2 cellular contexts compared by ENCODE assay signal in the genomic region with DNA sequence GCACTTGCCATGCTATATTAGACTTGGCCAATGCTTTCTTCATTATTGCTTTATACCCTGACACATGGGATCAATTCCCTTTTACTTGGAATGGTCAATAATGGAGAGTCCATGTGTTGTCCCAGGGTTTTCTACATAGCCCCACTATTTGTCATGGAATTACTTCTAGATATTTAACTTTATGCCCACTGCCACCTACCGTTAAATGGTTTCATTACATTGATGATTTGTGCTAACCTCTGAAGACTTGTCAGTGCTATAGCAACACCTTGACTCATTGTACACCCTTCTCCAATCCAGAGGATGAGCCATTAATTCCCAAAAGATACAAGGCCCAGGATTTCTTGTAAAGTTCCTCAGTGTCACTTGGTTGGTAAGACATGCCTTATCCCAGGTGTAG.
TF ChIP-seq lines count a peak whose summit lies in the region.

No MANE protein-coding gene starts in this region.

TF ChIP-seq in SK-N-SH, 30 proteins besides CTCF, POLR2A, EP300 and RAD21 (continued from another document):
- TF ChIP-seq, protein P1, sequence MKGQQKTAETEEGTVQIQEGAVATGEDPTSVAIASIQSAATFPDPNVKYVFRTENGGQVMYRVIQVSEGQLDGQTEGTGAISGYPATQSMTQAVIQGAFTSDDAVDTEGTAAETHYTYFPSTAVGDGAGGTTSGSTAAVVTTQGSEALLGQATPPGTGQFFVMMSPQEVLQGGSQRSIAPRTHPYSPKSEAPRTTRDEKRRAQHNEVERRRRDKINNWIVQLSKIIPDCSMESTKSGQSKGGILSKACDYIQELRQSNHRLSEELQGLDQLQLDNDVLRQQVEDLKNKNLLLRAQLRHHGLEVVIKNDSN (IDR thresholded peaks at IDR 0.05; ENCODE audit: borderline replicate concordance, low read depth): no peak
- TF ChIP-seq GABPA (IDR thresholded peaks at IDR 0.05; ENCODE audit: low read depth) (no peak), TEAD4 (IDR thresholded peaks at IDR 0.05; ENCODE audit: borderline replicate concordance, insufficient read depth) (no peak)
- TF ChIP-seq, protein P2, sequence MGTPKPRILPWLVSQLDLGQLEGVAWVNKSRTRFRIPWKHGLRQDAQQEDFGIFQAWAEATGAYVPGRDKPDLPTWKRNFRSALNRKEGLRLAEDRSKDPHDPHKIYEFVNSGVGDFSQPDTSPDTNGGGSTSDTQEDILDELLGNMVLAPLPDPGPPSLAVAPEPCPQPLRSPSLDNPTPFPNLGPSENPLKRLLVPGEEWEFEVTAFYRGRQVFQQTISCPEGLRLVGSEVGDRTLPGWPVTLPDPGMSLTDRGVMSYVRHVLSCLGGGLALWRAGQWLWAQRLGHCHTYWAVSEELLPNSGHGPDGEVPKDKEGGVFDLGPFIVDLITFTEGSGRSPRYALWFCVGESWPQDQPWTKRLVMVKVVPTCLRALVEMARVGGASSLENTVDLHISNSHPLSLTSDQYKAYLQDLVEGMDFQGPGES (IDR thresholded peaks at IDR 0.05; ENCODE audit: low read depth, low read length): no peak

TF ChIP-seq in SK-N-SH treated with all-trans-retinoic acid at 6 μM for 48 hours, 23 proteins besides CTCF, POLR2A, EP300 and RAD21 (continued from another document):
- TF ChIP-seq, protein P3, sequence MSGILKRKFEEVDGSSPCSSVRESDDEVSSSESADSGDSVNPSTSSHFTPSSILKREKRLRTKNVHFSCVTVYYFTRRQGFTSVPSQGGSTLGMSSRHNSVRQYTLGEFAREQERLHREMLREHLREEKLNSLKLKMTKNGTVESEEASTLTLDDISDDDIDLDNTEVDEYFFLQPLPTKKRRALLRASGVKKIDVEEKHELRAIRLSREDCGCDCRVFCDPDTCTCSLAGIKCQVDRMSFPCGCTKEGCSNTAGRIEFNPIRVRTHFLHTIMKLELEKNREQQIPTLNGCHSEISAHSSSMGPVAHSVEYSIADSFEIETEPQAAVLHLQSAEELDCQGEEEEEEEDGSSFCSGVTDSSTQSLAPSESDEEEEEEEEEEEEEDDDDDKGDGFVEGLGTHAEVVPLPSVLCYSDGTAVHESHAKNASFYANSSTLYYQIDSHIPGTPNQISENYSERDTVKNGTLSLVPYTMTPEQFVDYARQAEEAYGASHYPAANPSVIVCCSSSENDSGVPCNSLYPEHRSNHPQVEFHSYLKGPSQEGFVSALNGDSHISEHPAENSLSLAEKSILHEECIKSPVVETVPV (CRISPR knock-in tag; IDR thresholded peaks at IDR 0.05): no peak
- no peak for TF ChIP-seq PPARA (CRISPR knock-in tag; IDR thresholded peaks at IDR 0.05; ENCODE audit: borderline replicate concordance)
- TF ChIP-seq SNAI2 (CRISPR knock-in tag; IDR thresholded peaks at IDR 0.05): no peak
- TF ChIP-seq ZNF8 (CRISPR knock-in tag; IDR thresholded peaks at IDR 0.05): no peak
- TF ChIP-seq ZNF70 (CRISPR knock-in tag; IDR thresholded peaks at IDR 0.05): no peak
- TF ChIP-seq, protein P4, sequence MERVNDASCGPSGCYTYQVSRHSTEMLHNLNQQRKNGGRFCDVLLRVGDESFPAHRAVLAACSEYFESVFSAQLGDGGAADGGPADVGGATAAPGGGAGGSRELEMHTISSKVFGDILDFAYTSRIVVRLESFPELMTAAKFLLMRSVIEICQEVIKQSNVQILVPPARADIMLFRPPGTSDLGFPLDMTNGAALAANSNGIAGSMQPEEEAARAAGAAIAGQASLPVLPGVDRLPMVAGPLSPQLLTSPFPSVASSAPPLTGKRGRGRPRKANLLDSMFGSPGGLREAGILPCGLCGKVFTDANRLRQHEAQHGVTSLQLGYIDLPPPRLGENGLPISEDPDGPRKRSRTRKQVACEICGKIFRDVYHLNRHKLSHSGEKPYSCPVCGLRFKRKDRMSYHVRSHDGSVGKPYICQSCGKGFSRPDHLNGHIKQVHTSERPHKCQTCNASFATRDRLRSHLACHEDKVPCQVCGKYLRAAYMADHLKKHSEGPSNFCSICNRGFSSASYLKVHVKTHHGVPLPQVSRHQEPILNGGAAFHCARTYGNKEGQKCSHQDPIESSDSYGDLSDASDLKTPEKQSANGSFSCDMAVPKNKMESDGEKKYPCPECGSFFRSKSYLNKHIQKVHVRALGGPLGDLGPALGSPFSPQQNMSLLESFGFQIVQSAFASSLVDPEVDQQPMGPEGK (CRISPR knock-in tag; IDR thresholded peaks at IDR 0.05; ENCODE audit: borderline replicate concordance): no peak
- TF ChIP-seq OSR1 (CRISPR knock-in tag; IDR thresholded peaks at IDR 0.05): no peak
- TF ChIP-seq TCF4 (CRISPR knock-in tag; IDR thresholded peaks at IDR 0.05; ENCODE audit: borderline replicate concordance): no peak
- TF ChIP-seq GLIS3 (CRISPR knock-in tag; IDR thresholded peaks at IDR 0.05): no peak
- no peak for TF ChIP-seq ISL1 (CRISPR knock-in tag; IDR thresholded peaks at IDR 0.05)
- TF ChIP-seq CSDC2 (CRISPR knock-in tag; IDR thresholded peaks at IDR 0.05): no peak
- no peak for TF ChIP-seq ZFP30 (CRISPR knock-in tag; IDR thresholded peaks at IDR 0.05)
- TF ChIP-seq ZNF565 (CRISPR knock-in tag; conservative IDR thresholded peaks at IDR 0.05; ENCODE audit: low read depth): no peak
- no peak for TF ChIP-seq ZFP3 (CRISPR knock-in tag; IDR thresholded peaks at IDR 0.05)
- no peak for TF ChIP-seq ZC3H10 (CRISPR knock-in tag; IDR thresholded peaks at IDR 0.05)
- TF ChIP-seq BACH2 (CRISPR knock-in tag; IDR thresholded peaks at IDR 0.05; ENCODE audit: borderline replicate concordance): no peak
- TF ChIP-seq TOX (CRISPR knock-in tag; IDR thresholded peaks at IDR 0.05; ENCODE audit: borderline replicate concordance): no peak
- TF ChIP-seq, protein P5, sequence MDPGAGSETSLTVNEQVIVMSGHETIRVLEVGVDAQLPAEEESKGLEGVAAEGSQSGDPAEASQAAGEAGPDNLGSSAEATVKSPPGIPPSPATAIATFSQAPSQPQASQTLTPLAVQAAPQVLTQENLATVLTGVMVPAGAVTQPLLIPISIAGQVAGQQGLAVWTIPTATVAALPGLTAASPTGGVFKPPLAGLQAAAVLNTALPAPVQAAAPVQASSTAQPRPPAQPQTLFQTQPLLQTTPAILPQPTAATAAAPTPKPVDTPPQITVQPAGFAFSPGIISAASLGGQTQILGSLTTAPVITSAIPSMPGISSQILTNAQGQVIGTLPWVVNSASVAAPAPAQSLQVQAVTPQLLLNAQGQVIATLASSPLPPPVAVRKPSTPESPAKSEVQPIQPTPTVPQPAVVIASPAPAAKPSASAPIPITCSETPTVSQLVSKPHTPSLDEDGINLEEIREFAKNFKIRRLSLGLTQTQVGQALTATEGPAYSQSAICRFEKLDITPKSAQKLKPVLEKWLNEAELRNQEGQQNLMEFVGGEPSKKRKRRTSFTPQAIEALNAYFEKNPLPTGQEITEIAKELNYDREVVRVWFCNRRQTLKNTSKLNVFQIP (CRISPR knock-in tag; IDR thresholded peaks at IDR 0.05; ENCODE audit: borderline replicate concordance, low read depth): no peak
